In genomic region chr5:26430323-26430722, GRCh38 we compare ENCODE assay signal across 3 cellular contexts.
"Had no signal": no experiment of that assay in that cellular context is flagged by ENCODE, and none has a peak within 500 bp of the region (broad histone marks: within the 10 kb centered on the region; RNA-seq: fewer than 3 reads in every experiment).

No MANE protein-coding gene starts in this region.

- DNase-seq: GDM1, GF-D8 had no signal

- H3K4me3 ChIP-seq: GM12878 had no signal

- ATAC-seq: GM12878 had no signal
